ENCODE assay signal across 8 cellular contexts in genomic region chr12:91577586-91578539, GRCh38.
DNase-seq lines count a peak whose midpoint lies in the region; ATAC-seq and TF ChIP-seq lines count a peak whose summit lies in the region.

No MANE protein-coding gene starts in this region.

- 12 to 15% methylated on average over 7 of the region's 7 CpGs for WGBS in lower leg skin, 2 donors

- no peaks in the 10 kb centered on the region for H3K4me1 ChIP-seq in SJCRH30
- peaks cover 30% of the 10 kb centered on the region for H3K4me1 ChIP-seq in endocrine pancreas (ENCODE audit: control insufficient read depth, insufficient read depth, low read length)

- H3K4me3 ChIP-seq in SJCRH30, result peak overlapping the region; percentile 18; the same call in 1 of the 2 replicates
- peak overlapping the region; percentile 88 for H3K4me3 ChIP-seq in endocrine pancreas (ENCODE audit: control insufficient read depth, insufficient read depth, low read length)
- H3K4me3 ChIP-seq in lower leg skin (ENCODE audit: low read depth, poor library complexity, severe bottlenecking), result no peak overlapping the region

- H3K27ac ChIP-seq in SJCRH30, result no peak overlapping the region

- ATAC-seq in HG03432 (IDR thresholded peaks at IDR 0.05; ENCODE audit: unreplicated experiment), result peak; percentile 79

- no peaks in the 10 kb centered on the region for H3K27me3 ChIP-seq in SJCRH30
- no peaks in the 10 kb centered on the region for H3K27me3 ChIP-seq in endocrine pancreas (ENCODE audit: control insufficient read depth, insufficient read depth, low read length)

- no peaks in the 10 kb centered on the region for H3K9me3 ChIP-seq in SJCRH30 (replicated peaks)
- H3K9me3 ChIP-seq in endocrine pancreas (ENCODE audit: control insufficient read depth, low read length), result no peaks in the 10 kb centered on the region

- TF ChIP-seq CTCF in GM12874 (IDR thresholded peaks at IDR 0.05; ENCODE audit: insufficient read depth, low read depth, low read length) (peak; percentile 7; the same call in 1 of the 2 replicates), lower leg skin (IDR thresholded peaks at IDR 0.05) (peak in 1 of 3 donors; percentile 19)

- H3K9ac ChIP-seq in endocrine pancreas (ENCODE audit: control insufficient read depth, insufficient read depth, low read length), result peak overlapping the region; percentile 26

- intact Hi-C loops in lower leg skin (cut with DNase I; ENCODE audit: low total_unique reads), result no loop called here

- TF ChIP-seq POLR2A in lower leg skin (IDR thresholded peaks at IDR 0.05), result no peak

- DNase-seq in AG08396 (ENCODE audit: low spot score), result peak; percentile 12
- peak in 1 of 2 experiments; percentile 30 for DNase-seq in SJCRH30
- peak; percentile 41 for DNase-seq in myocyte (ENCODE audit: low read depth)
- DNase-seq in NCI-H226, result no peak
- no peak for DNase-seq in lower leg skin (ENCODE audit: low spot score in 2 of 2)

- H3K36me3 ChIP-seq in SJCRH30, result no peaks in the 10 kb centered on the region
- no peaks in the 10 kb centered on the region for H3K36me3 ChIP-seq in endocrine pancreas (ENCODE audit: control insufficient read depth, insufficient read depth, low read length)

Comparison
In these comparisons a context has a peak if more than half of its experiments do, and no peak if none do; other contexts are left out.
1. DNase-seq: peak in AG08396 (single experiment) and myocyte (single experiment); none in NCI-H226 (single experiment) and lower leg skin (0 of 2).